In the genomic region with DNA sequence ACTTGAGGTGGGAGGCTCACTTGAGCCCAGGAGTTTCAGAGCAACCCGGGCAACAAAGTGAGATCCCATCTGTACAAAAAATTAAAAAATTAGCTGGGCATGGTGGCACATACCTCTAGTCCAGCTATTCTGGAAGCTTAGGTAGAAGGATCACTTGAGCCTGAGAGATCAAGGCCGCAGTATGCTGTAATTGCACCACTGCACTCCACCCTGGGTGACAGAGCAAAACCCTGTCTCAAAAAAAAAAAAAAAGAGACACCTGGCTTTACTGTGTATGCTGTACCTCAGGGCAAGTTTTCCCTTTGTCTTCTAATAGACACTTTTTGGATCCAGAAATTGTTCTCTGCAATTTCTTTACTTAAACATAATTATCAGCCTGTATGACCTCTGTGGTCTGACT, we compare ENCODE assay signal across 16 cellular contexts. TPM values are rescaled to one million over a fixed set of nuclear protein-coding genes. Genes with fewer than 3 reads are reported as not detected.
DNase-seq lines count a peak whose midpoint lies in the region; ATAC-seq and TF ChIP-seq lines count a peak whose summit lies in the region.
"Had no signal": no experiment of that assay in that cellular context is flagged by ENCODE, and none has a peak within 500 bp of the region (broad histone marks: within the 10 kb centered on the region; RNA-seq: fewer than 3 reads in every experiment).

No MANE protein-coding gene starts in this region.

- ATAC-seq in HG03196 (IDR thresholded peaks at IDR 0.05; ENCODE audit: unreplicated experiment) = no peak
- ATAC-seq: CD8-positive, alpha-beta T cell had no signal

- DNase-seq in NCI-H2227 (lab: John Stamatoyannopoulos, UW; ENCODE audit: unreplicated experiment) (peak; percentile 49), NCI-H2227 treated with DMSO at 0.1 percent for 48 hours (lab: John Stamatoyannopoulos, UW) (no peak), GOT3 (lab: John Stamatoyannopoulos, UW) (no peak), uterus (no peak)
- DNase-seq: CD8-positive, alpha-beta T cell; COR-L47; DMS153; DND-41; GDM1; IMR-90 had no signal

- TF ChIP-seq POLR2A in uterus (IDR thresholded peaks at IDR 0.05) = no peak

- H3K4me1 ChIP-seq in esophagus (ENCODE audit: control insufficient read depth in 2 of 2, insufficient read depth in 2 of 2, low read length in 1 of 2) (no peaks in the 10 kb centered on the region), mucosa of stomach (ENCODE audit: control insufficient read depth, insufficient read depth, low read length) (peaks cover 18% of the 10 kb centered on the region), uterus (no peaks in the 10 kb centered on the region)
- H3K4me1 ChIP-seq: HAP-1 had no signal

- H3K9me3 ChIP-seq in esophagus (ENCODE audit: control insufficient read depth in 2 of 2, insufficient read depth in 1 of 2, low read depth in 1 of 2, low read length in 1 of 2) (no peaks in the 10 kb centered on the region), mucosa of stomach (ENCODE audit: control insufficient read depth, low read length) (no peaks in the 10 kb centered on the region), uterus (no peaks in the 10 kb centered on the region)
- H3K9me3 ChIP-seq: HAP-1 had no signal

- no peak overlapping the region for H3K4me3 ChIP-seq in esophagus (ENCODE audit: low read depth in 1 of 2, low read length in 2 of 2)
- no peak overlapping the region for H3K4me3 ChIP-seq in mucosa of stomach (ENCODE audit: low read length)
- no peak overlapping the region for H3K4me3 ChIP-seq in uterus
- H3K4me3 ChIP-seq: HAP-1 had no signal

- H3K9ac ChIP-seq in mucosa of stomach (ENCODE audit: low read length) = peak overlapping the region; percentile 32

- intact Hi-C loops in uterus (cut with DNase I; ENCODE audit: low total_unique reads) = no loop called here

- no peaks in the 10 kb centered on the region for H3K27me3 ChIP-seq in esophagus (ENCODE audit: control insufficient read depth in 1 of 2, insufficient read depth in 2 of 2, low read length in 2 of 2)
- H3K27me3 ChIP-seq in mucosa of stomach (ENCODE audit: control insufficient read depth, insufficient read depth, low read length) = no peaks in the 10 kb centered on the region
- no peaks in the 10 kb centered on the region for H3K27me3 ChIP-seq in uterus

- WGBS in esophagus, 2 donors = 70 to 73% methylated on average over 2 of the region's 2 CpGs

- peak overlapping the region; percentile 65 to 82 for H3K27ac ChIP-seq in esophagus (ENCODE audit: low read depth in 2 of 2, low read length in 1 of 2)
- no peak overlapping the region for H3K27ac ChIP-seq in uterus
- H3K27ac ChIP-seq: 22Rv1, HL-60 had no signal

- H3K36me3 ChIP-seq in esophagus (ENCODE audit: control insufficient read depth in 2 of 2, insufficient read depth in 2 of 2, low read length in 1 of 2) (peaks cover 10 to 13% of the 10 kb centered on the region in 2 donors), mucosa of stomach (ENCODE audit: control insufficient read depth, insufficient read depth, low read length) (no peaks in the 10 kb centered on the region), uterus (no peaks in the 10 kb centered on the region)

- TF ChIP-seq CTCF in uterus (IDR thresholded peaks at IDR 0.05) = no peak

RNA-seq across cellular contexts. Expression of a gene that starts 23.1 kb away (rescaled TPM):
- 10 to 100 TPM; 32.5 to 46.4 TPM for polyA plus RNA-seq in esophagus
- total RNA-seq in uterus = 10 to 100 TPM in 3 of 4 donors, 1 to 10 TPM in 1; 3.8 to 37.6 (median 13.8) TPM

Comparison
In these comparisons a context has a peak if more than half of its experiments do, and no peak if none do; other contexts are left out.
1. H3K27ac ChIP-seq: peak in esophagus (2 of 2); none in uterus (0 of 2).